In the genomic region with DNA sequence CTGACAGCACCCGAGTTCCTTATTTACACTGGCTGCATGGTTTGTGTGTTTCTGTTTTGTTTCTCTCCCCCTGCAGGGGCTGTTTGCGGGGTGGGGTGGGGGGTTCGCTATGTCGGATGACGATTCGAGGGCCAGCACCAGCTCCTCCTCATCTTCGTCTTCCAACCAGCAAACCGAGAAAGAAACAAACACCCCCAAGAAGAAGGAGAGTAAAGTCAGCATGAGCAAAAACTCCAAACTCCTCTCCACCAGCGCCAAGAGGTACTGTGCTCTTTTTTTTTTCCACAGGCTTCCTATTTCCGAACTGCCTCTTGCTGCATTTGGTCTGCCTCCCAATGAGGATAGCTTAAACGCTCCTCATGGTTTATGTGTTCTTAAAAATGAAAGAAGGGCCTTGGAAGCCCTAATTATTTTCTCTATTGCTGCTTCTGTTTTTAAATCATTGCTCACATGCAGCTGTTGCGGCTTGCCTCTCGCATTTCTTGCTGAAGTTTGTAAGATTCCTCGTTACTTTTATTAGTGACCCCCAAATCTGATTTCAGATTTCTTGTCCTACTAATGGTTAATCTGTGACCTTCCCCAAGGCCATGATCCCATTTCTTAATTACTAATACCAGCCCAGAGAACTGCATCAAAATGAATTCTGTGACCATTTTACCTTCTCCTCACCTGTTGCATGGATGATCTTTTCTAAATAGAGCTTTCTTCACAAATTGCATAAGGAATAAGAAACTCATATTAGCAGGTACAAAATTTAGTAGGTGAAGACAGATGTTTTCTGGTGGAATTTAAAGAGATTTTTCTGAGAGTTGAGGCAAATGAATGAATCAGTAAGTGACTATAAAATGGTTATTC, we compare ENCODE assay signal across 8 cellular contexts. TPM values are rescaled to one million over a fixed set of nuclear protein-coding genes. Genes with fewer than 3 reads are reported as not detected.
DNase-seq lines count a peak whose midpoint lies in the region; ATAC-seq and TF ChIP-seq lines count a peak whose summit lies in the region.

No MANE protein-coding gene starts in this region.

- no peaks in the 10 kb centered on the region for H3K9me3 ChIP-seq in hepatocyte (ENCODE audit: low read depth)

- H2AFZ ChIP-seq in hepatocyte = peak overlapping the region; percentile 71

- H3K9me2 ChIP-seq in hepatocyte (replicated peaks; ENCODE audit: insufficient read depth) = no peaks in the 10 kb centered on the region

- peak; percentile 8 for DNase-seq in DMS53 (lab: John Stamatoyannopoulos, UW)
- no peak for DNase-seq in activated naive CD8-positive, alpha-beta T cell treated with anti-CD3 and anti-CD28 coated beads, Interleukin-2, amount 50 U/mL, for 24 hours
- peak; percentile 8 for DNase-seq in hepatocyte (ENCODE audit: low spot score)
- peak; percentile 6 for DNase-seq in skeletal muscle cell (ENCODE audit: low read depth)
- no peak for DNase-seq in central memory CD4-positive, alpha-beta T cell
- DNase-seq in foreskin melanocyte = no peak

- peak overlapping the region; percentile 97 to 99 (median 98) for H3K4me3 Mint-ChIP-seq in IgD-negative memory B cell
- H3K4me3 Mint-ChIP-seq in activated naive CD8-positive, alpha-beta T cell treated with anti-CD3 and anti-CD28 coated beads, Interleukin-2, amount 50 U/mL, for 24 hours = peak overlapping the region; percentile 85

- H3K79me2 ChIP-seq in hepatocyte = peaks cover 59% of the 10 kb centered on the region

- H3K36me3 Mint-ChIP-seq in IgD-negative memory B cell = no peaks in the 10 kb centered on the region
- H3K36me3 Mint-ChIP-seq in activated naive CD8-positive, alpha-beta T cell treated with anti-CD3 and anti-CD28 coated beads, Interleukin-2, amount 50 U/mL, for 24 hours (ENCODE audit: low read depth) = peaks cover 18% of the 10 kb centered on the region

- H4K20me1 ChIP-seq in hepatocyte (ENCODE audit: insufficient read depth, poor library complexity, severe bottlenecking) = peaks cover 12% of the 10 kb centered on the region

- no peak for ATAC-seq in activated naive CD8-positive, alpha-beta T cell treated with anti-CD3 and anti-CD28 coated beads, Interleukin-2, amount 50 U/mL, for 24 hours
- no peak for ATAC-seq in GM18867 (IDR thresholded peaks at IDR 0.05; ENCODE audit: unreplicated experiment)

- peaks cover 0 to 2% (median 0%) of the 10 kb centered on the region in 3 donors for H3K9me3 Mint-ChIP-seq in IgD-negative memory B cell
- no peaks in the 10 kb centered on the region for H3K9me3 Mint-ChIP-seq in activated naive CD8-positive, alpha-beta T cell treated with anti-CD3 and anti-CD28 coated beads, Interleukin-2, amount 50 U/mL, for 24 hours

- H3K36me3 ChIP-seq in hepatocyte (replicated peaks; ENCODE audit: insufficient read depth, low read depth) = no peaks in the 10 kb centered on the region

- peak overlapping the region; percentile 81 for H3K27ac ChIP-seq in hepatocyte

- peak overlapping the region; percentile 96 for H3K4me3 ChIP-seq in hepatocyte
- H3K4me3 ChIP-seq in skeletal muscle cell (ENCODE audit: low read depth, low read length) = peak overlapping the region; percentile 76

- H3K4me2 ChIP-seq in hepatocyte = peak overlapping the region; percentile 95

- no peak for TF ChIP-seq CTCF in hepatocyte (IDR thresholded peaks at IDR 0.05; ENCODE audit: poor library complexity)

- no peaks in the 10 kb centered on the region for H3K27me3 ChIP-seq in hepatocyte

- 22% methylated on average over 13 of the region's 14 CpGs for WGBS in hepatocyte (ENCODE audit: low lambda C conversion rate, missing lambda C conversion rate)

- H3K27ac Mint-ChIP-seq in IgD-negative memory B cell = peak overlapping the region; percentile 95 to 99 (median 99)
- H3K27ac Mint-ChIP-seq in activated naive CD8-positive, alpha-beta T cell treated with anti-CD3 and anti-CD28 coated beads, Interleukin-2, amount 50 U/mL, for 24 hours = peak overlapping the region; percentile 89

- peaks cover 47% of the 10 kb centered on the region for H3K4me1 ChIP-seq in hepatocyte (ENCODE audit: insufficient read depth)

- peaks cover 48 to 51% (median 49%) of the 10 kb centered on the region in 3 donors for H3K4me1 Mint-ChIP-seq in IgD-negative memory B cell
- peaks cover 60% of the 10 kb centered on the region for H3K4me1 Mint-ChIP-seq in activated naive CD8-positive, alpha-beta T cell treated with anti-CD3 and anti-CD28 coated beads, Interleukin-2, amount 50 U/mL, for 24 hours

- H3K27me3 Mint-ChIP-seq in IgD-negative memory B cell = no peaks in the 10 kb centered on the region
- peaks cover 10% of the 10 kb centered on the region for H3K27me3 Mint-ChIP-seq in activated naive CD8-positive, alpha-beta T cell treated with anti-CD3 and anti-CD28 coated beads, Interleukin-2, amount 50 U/mL, for 24 hours

RNA-seq across cellular contexts. Expression of a gene that starts 1.6 kb away (rescaled TPM):
- 17.0 TPM for polyA plus RNA-seq in IgD-negative memory B cell
- total RNA-seq in hepatocyte = 174 and 179 TPM in 2 replicates
- 13.9 and 20.8 TPM in 2 replicates for polyA plus RNA-seq in hepatocyte

Comparison
In these comparisons a context has a peak if more than half of its experiments do, and no peak if none do; other contexts are left out.
1. DNase-seq: peak in DMS53 (single experiment), hepatocyte (single experiment) and skeletal muscle cell (single experiment); none in activated naive CD8-positive, alpha-beta T cell treated with anti-CD3 and anti-CD28 coated beads, Interleukin-2, amount 50 U/mL, for 24 hours (single experiment), central memory CD4-positive, alpha-beta T cell (single experiment) and foreskin melanocyte (single experiment).